Comparison of ENCODE assay signal across 8 cellular contexts in the genomic region with DNA sequence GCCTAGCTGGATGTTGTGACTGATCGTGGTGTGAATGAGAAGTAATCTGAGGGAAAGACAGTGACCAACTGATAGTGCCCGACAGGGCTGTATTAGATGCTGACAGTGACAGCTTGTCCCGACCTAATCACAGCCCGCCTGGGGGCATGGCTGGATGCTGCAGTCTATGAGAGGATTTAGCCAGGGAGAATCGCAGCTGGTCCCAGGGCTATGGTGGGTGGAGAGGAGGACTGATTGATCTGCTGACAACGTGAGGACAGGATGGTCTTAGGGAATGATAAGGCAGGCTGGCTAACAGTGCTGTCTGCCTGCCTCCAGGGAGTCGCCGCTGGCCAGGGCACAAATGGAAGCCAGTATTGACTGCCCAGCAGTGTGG. TPM values are rescaled to one million over a fixed set of nuclear protein-coding genes. Genes with fewer than 3 reads are reported as not detected.
DNase-seq lines count a peak whose midpoint lies in the region; ATAC-seq and TF ChIP-seq lines count a peak whose summit lies in the region.

No MANE protein-coding gene starts in this region.

- BruUV-seq in Panc1 (replicated peaks; lab: Mats Ljungman, UMichigan), result no TSS peak

- no peaks in the 10 kb centered on the region for H4K20me1 ChIP-seq in osteoblast (ENCODE audit: insufficient read depth, low read length)

- DNase-seq in NCI-H524 (lab: John Stamatoyannopoulos, UW), result peak; percentile 45 to 81
- DNase-seq in NCI-H524 treated with DMSO at 0.1 percent for 48 hours (lab: John Stamatoyannopoulos, UW), result no peak
- DNase-seq in Panc1 (ENCODE audit: low read depth, low spot score), result no peak
- DNase-seq in esophagus muscularis mucosa (ENCODE audit: extremely low spot score), result no peak
- no peak for DNase-seq in osteoblast (ENCODE audit: insufficient read length, low spot score, missing footprints)

- POLR2A ChIA-PET in Panc1 (lab: Charles Lee), result no interaction called here

- no peak for TF ChIP-seq POLR2A in esophagus muscularis mucosa (IDR thresholded peaks at IDR 0.05; ENCODE audit: low read depth)

- H3K9me3 ChIP-seq in Panc1 (ENCODE audit: control insufficient read depth, insufficient read depth, low read depth, low read length) (no peaks in the 10 kb centered on the region), esophagus muscularis mucosa (no peaks in the 10 kb centered on the region), osteoblast (ENCODE audit: low read depth, low read length) (no peaks in the 10 kb centered on the region)

- H3K79me2 ChIP-seq in osteoblast (ENCODE audit: insufficient read depth, low read length), result peaks cover 6% of the 10 kb centered on the region

- H2AFZ ChIP-seq in osteoblast (ENCODE audit: low read length), result peak overlapping the region; percentile 92

- TF ChIP-seq EP300 in esophagus muscularis mucosa (IDR thresholded peaks at IDR 0.05), result no peak

- in situ Hi-C loops in Panc1 (cut with HindIII; ENCODE audit: low pct_unique_long_range_greater_than_20kb, low sequenced_read_pairs), result no loop called here

- H3K4me3 ChIP-seq in Panc1 (ENCODE audit: low read depth in 2 of 2, low read length in 2 of 2) (peak overlapping the region; percentile 72 to 85), esophagus muscularis mucosa (peak overlapping the region; percentile 65 to 73 (median 70)), osteoblast (ENCODE audit: insufficient read depth, low read length) (peak overlapping the region; percentile 75)

- H3K27ac ChIP-seq in Panc1 (ENCODE audit: low read length) (peak overlapping the region; percentile 72), esophagus muscularis mucosa (replicated peaks in 1 of 4) (peak overlapping the region; percentile 87 to 92 (median 89)), osteoblast (ENCODE audit: low read depth, low read length) (peak overlapping the region; percentile 63)

- H3K36me3 ChIP-seq in Panc1 (ENCODE audit: control insufficient read depth, insufficient read depth, low read length), result peaks cover 3% of the 10 kb centered on the region; the same call in 1 of the 2 replicates
- peaks cover 0 to 16% (median 14%) of the 10 kb centered on the region in 4 donors for H3K36me3 ChIP-seq in esophagus muscularis mucosa
- no peaks in the 10 kb centered on the region for H3K36me3 ChIP-seq in osteoblast (ENCODE audit: insufficient read depth, low read length)

- peaks cover 8% of the 10 kb centered on the region for H3K4me1 ChIP-seq in Panc1 (ENCODE audit: control insufficient read depth, insufficient read depth, low read length)
- peaks cover 7 to 20% (median 16%) of the 10 kb centered on the region in 4 donors for H3K4me1 ChIP-seq in esophagus muscularis mucosa
- peaks cover 12% of the 10 kb centered on the region for H3K4me1 ChIP-seq in osteoblast (ENCODE audit: insufficient read depth, low read length)

- 24% methylated on average over 8 of the region's 8 CpGs for WGBS in esophagus muscularis mucosa

- CTCF ChIA-PET in Panc1 (lab: Charles Lee), result no interaction called here

- H3K4me2 ChIP-seq in osteoblast (ENCODE audit: insufficient read depth, low read length), result peak overlapping the region; percentile 90

- intact Hi-C loops in Panc1 (cut with micrococcal nuclease; ENCODE audit: unreplicated experiment) (no loop called here), esophagus muscularis mucosa (cut with DNase I) (no loop called here)

- no peak; the same call in 1 of the 2 replicates for ATAC-seq in Panc1
- ATAC-seq in GM21526 (IDR thresholded peaks at IDR 0.05; ENCODE audit: low FRiP score, unreplicated experiment), result no peak
- no peak for ATAC-seq in GM21528 (IDR thresholded peaks at IDR 0.05; ENCODE audit: low FRiP score, unreplicated experiment)
- no peak for ATAC-seq in GM21423 (IDR thresholded peaks at IDR 0.05; ENCODE audit: unreplicated experiment)

- H3K27me3 ChIP-seq in Panc1 (ENCODE audit: control insufficient read depth, insufficient read depth, low read length) (no peaks in the 10 kb centered on the region), esophagus muscularis mucosa (peaks cover 0 to 5% (median 0%) of the 10 kb centered on the region in 4 donors), osteoblast (ENCODE audit: insufficient read depth, low read length) (no peaks in the 10 kb centered on the region)

- TF ChIP-seq CTCF in Panc1 (IDR thresholded peaks at IDR 0.05) (no peak), esophagus muscularis mucosa (IDR thresholded peaks at IDR 0.05) (no peak), osteoblast (IDR thresholded peaks at IDR 0.05; ENCODE audit: extremely low read depth, low read depth, low read length) (no peak)

RNA-seq across cellular contexts. Expression of a gene that starts 0.6 kb away (rescaled TPM):
- 25.6 TPM for total RNA-seq in Panc1 (2021; ENCODE audit: unreplicated experiment)
- 14.3 TPM for polyA plus RNA-seq in Panc1 (2012; ENCODE audit: insufficient read length)
- total RNA-seq in esophagus muscularis mucosa, result 1 to 10 TPM; 2.5 to 4.5 (median 4.3) TPM
- 2.5 and 2.7 TPM in 2 replicates for total RNA-seq in osteoblast

RNA-seq across cellular contexts. Expression of a gene that starts 12.3 kb away (rescaled TPM):
- total RNA-seq in Panc1 (2021; ENCODE audit: unreplicated experiment), result 0.82 TPM
- 1.3 TPM for polyA plus RNA-seq in Panc1 (2012; ENCODE audit: insufficient read length)
- total RNA-seq in esophagus muscularis mucosa, result 1 to 10 TPM; 3.2 to 9.9 (median 7.5) TPM
- total RNA-seq in osteoblast, result 0.36 TPM in 1 of 2 replicates, not detected in the other

Comparison
In these comparisons a context has a peak if more than half of its experiments do, and no peak if none do; other contexts are left out.
1. DNase-seq: peak in NCI-H524 (2 of 2); none in NCI-H524 treated with DMSO at 0.1 percent for 48 hours (single experiment), Panc1 (single experiment), esophagus muscularis mucosa (single experiment) and osteoblast (single experiment).
2. Peak in every context shown above with its lines, with median percentiles within 50 percentile points of each other: H3K27ac ChIP-seq and H3K4me3 ChIP-seq.